In the genomic region with DNA sequence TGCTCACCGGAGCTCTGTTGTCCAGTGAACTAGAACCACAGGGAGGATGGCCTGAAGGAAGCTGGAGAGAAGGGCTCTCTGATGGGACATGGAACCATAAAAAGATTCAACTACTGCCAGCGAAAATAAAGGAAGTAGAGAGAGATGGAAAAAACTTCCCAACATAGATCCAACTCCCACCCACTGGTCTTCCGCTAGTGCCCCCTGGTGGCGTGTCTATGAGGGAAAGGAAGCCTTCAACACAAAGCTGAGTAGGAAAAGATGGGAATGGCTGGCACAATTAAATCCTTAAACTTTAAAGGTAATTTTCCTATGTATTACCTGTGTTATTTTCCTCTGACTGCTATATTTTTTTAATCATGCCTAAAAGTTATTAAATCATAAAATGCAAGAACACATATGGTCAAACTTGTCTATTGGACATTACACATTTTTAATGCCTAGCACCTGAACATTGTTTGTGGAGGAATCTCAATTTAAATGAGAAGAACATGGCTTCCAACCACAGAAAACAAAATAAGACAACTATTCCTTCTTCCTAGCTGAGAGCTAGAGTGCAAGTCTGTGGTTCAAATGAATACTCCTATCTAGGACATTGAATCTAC, we compare ENCODE assay signal across 8 cellular contexts.
DNase-seq lines count a peak whose midpoint lies in the region; ATAC-seq and TF ChIP-seq lines count a peak whose summit lies in the region.

No MANE protein-coding gene starts in this region.

- H3K27me3 ChIP-seq in Loucy (ENCODE audit: insufficient read depth, low read length, poor library complexity, severe bottlenecking), result no peaks in the 10 kb centered on the region

- no peaks in the 10 kb centered on the region for H3K9me3 ChIP-seq in Loucy (ENCODE audit: insufficient read depth, low read depth, low read length)

- no peaks in the 10 kb centered on the region for H3K79me2 ChIP-seq in Loucy (ENCODE audit: insufficient read depth, low read length)

- H4K20me1 ChIP-seq in Loucy (ENCODE audit: insufficient read depth, low read length, poor library complexity, severe bottlenecking), result no peaks in the 10 kb centered on the region

- H3K9me2 ChIP-seq in Loucy (replicated peaks; ENCODE audit: low read depth, low read length), result no peaks in the 10 kb centered on the region

- ATAC-seq in GM21390 (IDR thresholded peaks at IDR 0.05; ENCODE audit: unreplicated experiment), result no peak

- H3K4me1 ChIP-seq in Loucy (ENCODE audit: insufficient read depth, low read length, poor library complexity, severe bottlenecking), result no peaks in the 10 kb centered on the region

- H2AFZ ChIP-seq in Loucy (ENCODE audit: low read length), result no peak overlapping the region

- peak; percentile 59 for TF ChIP-seq CTCF in Loucy (conservative IDR thresholded peaks at IDR 0.05; ENCODE audit: low read length)

- H3K9ac ChIP-seq in Loucy (ENCODE audit: low read depth, low read length, poor library complexity, severe bottlenecking), result no peak overlapping the region

- DNase-seq in NCI-H2227 (lab: John Stamatoyannopoulos, UW; ENCODE audit: unreplicated experiment) (peak; percentile 24), NCI-H2227 treated with DMSO at 0.1 percent for 48 hours (lab: John Stamatoyannopoulos, UW) (no peak), iPS-NIHi11 (ENCODE audit: low spot score) (peak; percentile 77), DMS153 treated with DMSO at 0.1 percent for 48 hours (lab: John Stamatoyannopoulos, UW; ENCODE audit: unreplicated experiment) (no peak)
- peak; percentile 8 for DNase-seq in activated T-helper 9 cell treated with anti-CD3 and anti-CD28 coated beads, Interleukin-2, amount 50 U/mL, for 16 hours (ENCODE audit: low read depth)
- DNase-seq in stimulated activated CD4-positive, alpha-beta T cell treated with anti-CD3 and anti-CD28 coated beads, Interleukin-4, amount 100 ng/mL, for 24 hours, result peak; percentile 28

- no peak overlapping the region for H3K4me3 ChIP-seq in Loucy (ENCODE audit: low read length, poor library complexity, severe bottlenecking)

- H3F3A ChIP-seq in Loucy (ENCODE audit: low read depth), result no peaks in the 10 kb centered on the region

- H3K4me2 ChIP-seq in Loucy (ENCODE audit: low read depth, low read length, poor library complexity, severe bottlenecking), result no peak overlapping the region

- H3K36me3 ChIP-seq in Loucy (ENCODE audit: insufficient read depth, low read length), result peaks cover 5% of the 10 kb centered on the region; the same call in 1 of the 2 replicates

Comparison
In these comparisons a context has a peak if more than half of its experiments do, and no peak if none do; other contexts are left out.
1. DNase-seq: peak in NCI-H2227 (single experiment), activated T-helper 9 cell treated with anti-CD3 and anti-CD28 coated beads, Interleukin-2, amount 50 U/mL, for 16 hours (single experiment), iPS-NIHi11 (single experiment) and stimulated activated CD4-positive, alpha-beta T cell treated with anti-CD3 and anti-CD28 coated beads, Interleukin-4, amount 100 ng/mL, for 24 hours (single experiment); none in NCI-H2227 treated with DMSO at 0.1 percent for 48 hours (single experiment) and DMS153 treated with DMSO at 0.1 percent for 48 hours (single experiment).